In genomic region chrX:124960454-124960853, GRCh38 we compare ENCODE assay signal across 8 cellular contexts.
"Had no signal": no experiment of that assay in that cellular context is flagged by ENCODE, and none has a peak within 500 bp of the region (broad histone marks: within the 10 kb centered on the region; RNA-seq: fewer than 3 reads in every experiment).

No MANE protein-coding gene starts in this region.

- H3K4me1 ChIP-seq: HAP-1 had no signal

- H3K9ac ChIP-seq: KMS-11 had no signal

- H3K4me2 ChIP-seq: GM23338, KMS-11 had no signal

- H3K4me1 Mint-ChIP-seq: GM23338 had no signal

- H3K27ac Mint-ChIP-seq: GM23338 had no signal

- H3K4me3 Mint-ChIP-seq: GM23338 had no signal

- H3K4me3 ChIP-seq: GM23338, HAP-1 had no signal

- H2AFZ ChIP-seq: GM23338 had no signal

- H3K9me3 ChIP-seq: HAP-1 had no signal

- FAIRE-seq: HTR-8/SVneo had no signal

- H3K27ac ChIP-seq: KMS-11 had no signal

- DNase-seq: H7, Karpas-422, KBM-7 had no signal

- H3K9me3 Mint-ChIP-seq: GM23338 had no signal

- ATAC-seq: GM23338, HCT116 had no signal

- H3K36me3 ChIP-seq: HAP-1 had no signal
